In the genomic region with DNA sequence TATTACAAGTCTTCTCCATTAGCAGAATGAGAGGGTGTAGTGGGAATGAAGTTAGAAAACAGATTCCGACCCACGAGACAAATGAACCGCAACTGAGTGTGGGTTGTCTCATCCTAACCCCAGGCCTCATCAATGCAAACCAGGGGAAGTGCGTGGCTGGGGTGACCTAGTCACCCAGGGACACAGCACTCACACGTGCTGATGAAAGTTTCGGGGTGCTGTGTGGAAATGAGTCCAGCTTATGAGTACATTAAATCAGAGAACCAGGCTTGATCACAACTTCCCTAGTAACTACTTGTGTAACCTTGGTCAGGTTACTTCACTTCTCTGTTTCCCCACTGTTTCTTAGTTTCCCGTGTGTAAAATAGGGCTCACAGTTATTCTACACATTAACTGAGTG, we compare ENCODE assay signal across 23 cellular contexts.
DNase-seq lines count a peak whose midpoint lies in the region; ATAC-seq and TF ChIP-seq lines count a peak whose summit lies in the region.
"Had no signal": no experiment of that assay in that cellular context is flagged by ENCODE, and none has a peak within 500 bp of the region (broad histone marks: within the 10 kb centered on the region; RNA-seq: fewer than 3 reads in every experiment).

No MANE protein-coding gene starts in this region.

- no peak for TF ChIP-seq POLR2A in upper lobe of left lung (IDR thresholded peaks at IDR 0.05)

- H3K36me3 ChIP-seq in upper lobe of left lung, result no peaks in the 10 kb centered on the region
- H3K36me3 ChIP-seq in CD4-positive, alpha-beta memory T cell (ENCODE audit: insufficient read depth, low read length), result no peaks in the 10 kb centered on the region
- H3K36me3 ChIP-seq: BE2C, HAP-1 had no signal

- POLR2A ChIA-PET in CD4-positive, alpha-beta memory T cell (lab: Charles Lee; ENCODE audit: partially characterized antibody), result no interaction called here

- no peak overlapping the region for H3K4me3 Mint-ChIP-seq in CD14-positive monocyte
- no peak overlapping the region for H3K4me3 Mint-ChIP-seq in dendritic cell treated with granulocyte-macrophage colony-stimulating factor and Interleukin-4, amounts not matched to agents 40 ng/mL and 50 ng/mL, for 4 days
- no peak overlapping the region for H3K4me3 Mint-ChIP-seq in progenitor cell of endocrine pancreas (ENCODE audit: low read depth)
- no peak overlapping the region for H3K4me3 Mint-ChIP-seq in CD4-positive, alpha-beta memory T cell
- H3K4me3 Mint-ChIP-seq: CD8-positive, alpha-beta memory T cell; T-cell; T-helper 2 cell treated with Interferon-gamma antibody and Interleukin-4, amounts not matched to agents 5 μg/mL and 100 μg/mL, for 36 hours had no signal

- CTCF ChIA-PET in CD4-positive, alpha-beta memory T cell (lab: Charles Lee; ENCODE audit: partially characterized antibody), result no interaction called here

- H3K27me3 Mint-ChIP-seq in CD14-positive monocyte (ENCODE audit: low read depth in 3 of 3) (peaks cover 5 to 15% (median 11%) of the 10 kb centered on the region in 3 donors), progenitor cell of endocrine pancreas (peaks cover 23% of the 10 kb centered on the region)
- peaks cover 4% of the 10 kb centered on the region for H3K27me3 Mint-ChIP-seq in dendritic cell treated with granulocyte-macrophage colony-stimulating factor and Interleukin-4, amounts not matched to agents 40 ng/mL and 50 ng/mL, for 4 days
- H3K27me3 Mint-ChIP-seq in CD4-positive, alpha-beta memory T cell, result peaks cover 3 to 27% of the 10 kb centered on the region in 2 donors

- H3K4me3 ChIP-seq in HL-60 (replicated peaks; ENCODE audit: insufficient read depth, low read length), result no peak overlapping the region
- no peak overlapping the region for H3K4me3 ChIP-seq in upper lobe of left lung
- no peak overlapping the region for H3K4me3 ChIP-seq in CD4-positive, alpha-beta memory T cell (ENCODE audit: low read length in 2 of 2)
- H3K4me3 ChIP-seq: HAP-1 had no signal

- H3K36me3 Mint-ChIP-seq in CD14-positive monocyte, result no peaks in the 10 kb centered on the region
- no peaks in the 10 kb centered on the region for H3K36me3 Mint-ChIP-seq in dendritic cell treated with granulocyte-macrophage colony-stimulating factor and Interleukin-4, amounts not matched to agents 40 ng/mL and 50 ng/mL, for 4 days (ENCODE audit: low read depth)
- no peaks in the 10 kb centered on the region for H3K36me3 Mint-ChIP-seq in progenitor cell of endocrine pancreas (ENCODE audit: insufficient read depth)
- H3K36me3 Mint-ChIP-seq in CD4-positive, alpha-beta memory T cell, result no peaks in the 10 kb centered on the region
- H3K36me3 Mint-ChIP-seq: CD8-positive, alpha-beta memory T cell; T-cell had no signal

- H3K27ac ChIP-seq in HL-60 (replicated peaks) (peak overlapping the region; percentile 73), upper lobe of left lung (no peak overlapping the region)
- no peak overlapping the region for H3K27ac ChIP-seq in CD4-positive, alpha-beta memory T cell (ENCODE audit: low read depth, low read length)
- H3K27ac ChIP-seq: RWPE1 had no signal

- WGBS in upper lobe of left lung, 2 donors, result 68 to 82% methylated on average over 7 of the region's 7 CpGs

- no peak for TF ChIP-seq EP300 in upper lobe of left lung (IDR thresholded peaks at IDR 0.05)

- DNase-seq in CD14-positive monocyte (ENCODE audit: low spot score) (peak; percentile 56), HL-60 (ENCODE audit: low read depth in 1 of 2, low spot score in 1 of 2) (peak; percentile 3 to 79), upper lobe of left lung (no peak), progenitor cell of endocrine pancreas (ENCODE audit: low spot score, unreplicated experiment) (no peak)
- no peak for DNase-seq in CD4-positive, alpha-beta memory T cell
- DNase-seq: BE2C; CD8-positive, alpha-beta memory T cell; EL; GF-D8; KBM-7; MM.1S; NCI-H1105; NCI-H2081 treated with DMSO at 0.1 percent for 48 hours; NCI-H2171 treated with DMSO at 0.1 percent for 48 hours; NCI-H524 treated with DMSO at 0.1 percent for 48 hours; SIG-M5; SK-N-SH; T-cell had no signal

- H3K9me3 Mint-ChIP-seq in CD14-positive monocyte (peaks cover 0 to 6% (median 2%) of the 10 kb centered on the region in 7 donors), progenitor cell of endocrine pancreas (ENCODE audit: low read depth) (no peaks in the 10 kb centered on the region)
- no peaks in the 10 kb centered on the region for H3K9me3 Mint-ChIP-seq in dendritic cell treated with granulocyte-macrophage colony-stimulating factor and Interleukin-4, amounts not matched to agents 40 ng/mL and 50 ng/mL, for 4 days
- H3K9me3 Mint-ChIP-seq in CD4-positive, alpha-beta memory T cell, result no peaks in the 10 kb centered on the region
- H3K9me3 Mint-ChIP-seq: CD8-positive, alpha-beta memory T cell; T-cell; T-helper 2 cell treated with Interferon-gamma antibody and Interleukin-4, amounts not matched to agents 5 μg/mL and 100 μg/mL, for 36 hours had no signal

- peak; percentile 51 to 61 for ATAC-seq in upper lobe of left lung (ENCODE audit: low FRiP score in 2 of 2)
- ATAC-seq in GM21786 (IDR thresholded peaks at IDR 0.05; ENCODE audit: unreplicated experiment), result no peak
- ATAC-seq: T-cell had no signal

- H3K27me3 ChIP-seq in HL-60 (ENCODE audit: insufficient read depth, poor library complexity, severe bottlenecking), result peaks cover 2% of the 10 kb centered on the region
- H3K27me3 ChIP-seq in upper lobe of left lung, result no peaks in the 10 kb centered on the region
- H3K27me3 ChIP-seq in CD4-positive, alpha-beta memory T cell (ENCODE audit: insufficient read depth, low read length), result no peaks in the 10 kb centered on the region
- H3K27me3 ChIP-seq: BE2C had no signal

- peak overlapping the region in 5 of 7 donors; percentile 7 to 84 (median 51) for H3K27ac Mint-ChIP-seq in CD14-positive monocyte
- peak overlapping the region; percentile 2 for H3K27ac Mint-ChIP-seq in dendritic cell treated with granulocyte-macrophage colony-stimulating factor and Interleukin-4, amounts not matched to agents 40 ng/mL and 50 ng/mL, for 4 days
- no peak overlapping the region for H3K27ac Mint-ChIP-seq in progenitor cell of endocrine pancreas
- H3K27ac Mint-ChIP-seq in CD4-positive, alpha-beta memory T cell, result no peak overlapping the region
- H3K27ac Mint-ChIP-seq: T-cell; T-helper 2 cell treated with Interferon-gamma antibody and Interleukin-4, amounts not matched to agents 5 μg/mL and 100 μg/mL, for 36 hours had no signal

- H3K4me1 ChIP-seq in upper lobe of left lung, result no peaks in the 10 kb centered on the region
- H3K4me1 ChIP-seq in CD4-positive, alpha-beta memory T cell (ENCODE audit: insufficient read depth, low read length), result no peaks in the 10 kb centered on the region
- H3K4me1 ChIP-seq: HAP-1 had no signal

- intact Hi-C loops in CD14-positive monocyte (cut with micrococcal nuclease), result no loop called here
- intact Hi-C loops in dendritic cell treated with granulocyte-macrophage colony-stimulating factor and Interleukin-4, amounts not matched to agents 40 ng/mL and 50 ng/mL, for 4 days (cut with micrococcal nuclease), result no loop called here
- intact Hi-C loops in CD4-positive, alpha-beta memory T cell (cut with micrococcal nuclease), result no loop called here

- H3K4me1 Mint-ChIP-seq in CD14-positive monocyte (peaks cover 12% of the 10 kb centered on the region), progenitor cell of endocrine pancreas (ENCODE audit: low read depth) (peaks cover 28% of the 10 kb centered on the region)
- H3K4me1 Mint-ChIP-seq in dendritic cell treated with granulocyte-macrophage colony-stimulating factor and Interleukin-4, amounts not matched to agents 40 ng/mL and 50 ng/mL, for 4 days (ENCODE audit: low read depth), result peaks cover 7% of the 10 kb centered on the region
- H3K4me1 Mint-ChIP-seq in CD4-positive, alpha-beta memory T cell, result no peaks in the 10 kb centered on the region
- H3K4me1 Mint-ChIP-seq: CD8-positive, alpha-beta memory T cell; T-cell had no signal

- TF ChIP-seq CTCF in CD14-positive monocyte (IDR thresholded peaks at IDR 0.05), result no peak
- TF ChIP-seq CTCF in HL-60 (IDR thresholded peaks at IDR 0.05; ENCODE audit: insufficient read depth, low read length), result no peak
- TF ChIP-seq CTCF in upper lobe of left lung (IDR thresholded peaks at IDR 0.05), result no peak
- TF ChIP-seq CTCF in progenitor cell of endocrine pancreas (IDR thresholded peaks at IDR 0.05; ENCODE audit: unreplicated experiment), result no peak

- H3K9me3 ChIP-seq in upper lobe of left lung, result no peaks in the 10 kb centered on the region
- no peaks in the 10 kb centered on the region for H3K9me3 ChIP-seq in CD4-positive, alpha-beta memory T cell (ENCODE audit: control insufficient read depth in 1 of 2, low read length in 2 of 2)
- H3K9me3 ChIP-seq: BE2C, HAP-1, SK-N-SH had no signal

Comparison
In these comparisons a context has a peak if more than half of its experiments do, and no peak if none do; other contexts are left out.
1. DNase-seq: peak in CD14-positive monocyte (single experiment) and HL-60 (2 of 2); none in upper lobe of left lung (0 of 2), progenitor cell of endocrine pancreas (single experiment) and CD4-positive, alpha-beta memory T cell (0 of 5).
2. H3K27ac Mint-ChIP-seq: peak in CD14-positive monocyte (5 of 7) and dendritic cell treated with granulocyte-macrophage colony-stimulating factor and Interleukin-4, amounts not matched to agents 40 ng/mL and 50 ng/mL, for 4 days (single experiment); none in progenitor cell of endocrine pancreas (single experiment) and CD4-positive, alpha-beta memory T cell (0 of 7).